25 cellular contexts compared by ENCODE assay signal in genomic region chr5:104326966-104327365, GRCh38.
DNase-seq lines count a peak whose midpoint lies in the region; ATAC-seq, FAIRE-seq and TF ChIP-seq lines count a peak whose summit lies in the region.
"Had no signal": no experiment of that assay in that cellular context is flagged by ENCODE, and none has a peak within 500 bp of the region (broad histone marks: within the 10 kb centered on the region; RNA-seq: fewer than 3 reads in every experiment).

No MANE protein-coding gene starts in this region.

- no peak for ATAC-seq in A549
- ATAC-seq: GM12878, GM23338, HCT116 had no signal

- peaks cover 12% of the 10 kb centered on the region for H3K9me3 Mint-ChIP-seq in activated naive CD4-positive, alpha-beta T cell treated with anti-CD3 and anti-CD28 coated beads, Interleukin-2, amount 10 ng/mL, durations not matched to agents 7 days and 5 days
- H3K9me3 Mint-ChIP-seq: GM23338, H9 had no signal

- H3K4me1 ChIP-seq in A549, result no peaks in the 10 kb centered on the region
- no peaks in the 10 kb centered on the region for H3K4me1 ChIP-seq in ACC112 (ENCODE audit: control insufficient read depth, insufficient read depth, low read length, unreplicated experiment)
- H3K4me1 ChIP-seq in neuron (ENCODE audit: insufficient read depth, low read length), result peaks cover 11% of the 10 kb centered on the region
- H3K4me1 ChIP-seq: BE2C; BLaER1 treated with 17β-estradiol and CSF1 and Interleukin-3, amounts not matched to agents 10 nM and 100 nM had no signal

- H2AFZ ChIP-seq in ACC112 (ENCODE audit: low read length, unreplicated experiment) (peak overlapping the region; percentile 26), neuron (ENCODE audit: low read depth, low read length) (peak overlapping the region; percentile 61)
- H2AFZ ChIP-seq: GM23338 had no signal

- H3K9me3 ChIP-seq in A549 (no peaks in the 10 kb centered on the region), neuron (ENCODE audit: low read length) (no peaks in the 10 kb centered on the region)
- H3K9me3 ChIP-seq: BE2C had no signal

- H3K27me3 ChIP-seq in ACC112 (ENCODE audit: insufficient read depth, low read length) (no peaks in the 10 kb centered on the region), neuron (ENCODE audit: insufficient read depth, low read length) (no peaks in the 10 kb centered on the region)
- H3K27me3 ChIP-seq: BE2C; BLaER1 treated with 17β-estradiol and CSF1 and Interleukin-3, amounts not matched to agents 10 nM and 100 nM had no signal

- no peaks in the 10 kb centered on the region for H3K79me2 ChIP-seq in ACC112 (ENCODE audit: control insufficient read depth, insufficient read depth, low read length, unreplicated experiment)

- CTCF ChIA-PET in A549 (lab: Yijun Ruan, JAX), result no interaction called here
- CTCF ChIA-PET in activated naive CD4-positive, alpha-beta T cell treated with anti-CD3 and anti-CD28 coated beads, Interleukin-2, amount 10 ng/mL, durations not matched to agents 7 days and 5 days (lab: Charles Lee), result no interaction called here

- H3K4me1 Mint-ChIP-seq in activated naive CD4-positive, alpha-beta T cell treated with anti-CD3 and anti-CD28 coated beads, Interleukin-2, amount 10 ng/mL, durations not matched to agents 7 days and 5 days, result no peaks in the 10 kb centered on the region
- H3K4me1 Mint-ChIP-seq: CD14-positive monocyte; CD8-positive, alpha-beta memory T cell; GM23338; H9 had no signal

- no peak for TF ChIP-seq RAD21 in A549 (conservative IDR thresholded peaks at IDR 0.05 in 1 of 2, IDR thresholded peaks at IDR 0.05 in 1 of 2)

- no peaks in the 10 kb centered on the region for H3K36me3 Mint-ChIP-seq in activated naive CD4-positive, alpha-beta T cell treated with anti-CD3 and anti-CD28 coated beads, Interleukin-2, amount 10 ng/mL, durations not matched to agents 7 days and 5 days
- H3K36me3 Mint-ChIP-seq: CD14-positive monocyte; CD8-positive, alpha-beta memory T cell had no signal

- H3K4me3 ChIP-seq in A549, result no peak overlapping the region
- no peak overlapping the region for H3K4me3 ChIP-seq in ACC112 (ENCODE audit: low read depth, low read length)
- H3K4me3 ChIP-seq in neuron (ENCODE audit: low read length), result no peak overlapping the region
- H3K4me3 ChIP-seq: BLaER1 treated with 17β-estradiol and CSF1 and Interleukin-3, amounts not matched to agents 10 nM and 100 nM; GM12878; GM23338 had no signal

- POLR2A ChIA-PET in A549 (lab: Yijun Ruan, JAX), result no interaction called here

- no peak for TF ChIP-seq EP300 in A549 (IDR thresholded peaks at IDR 0.05)

- no peak overlapping the region for H3K4me2 ChIP-seq in A549
- H3K4me2 ChIP-seq: BLaER1 treated with 17β-estradiol and CSF1 and Interleukin-3, amounts not matched to agents 10 nM and 100 nM; GM23338 had no signal

- H3K36me3 ChIP-seq in ACC112 (ENCODE audit: insufficient read depth, low read length), result no peaks in the 10 kb centered on the region
- H3K36me3 ChIP-seq in neuron (ENCODE audit: insufficient read depth, low read length), result no peaks in the 10 kb centered on the region
- H3K36me3 ChIP-seq: BE2C; BLaER1 treated with 17β-estradiol and CSF1 and Interleukin-3, amounts not matched to agents 10 nM and 100 nM had no signal

- no peak overlapping the region for H3K27ac ChIP-seq in A549
- H3K27ac ChIP-seq in ACC112 (ENCODE audit: low read depth, low read length), result no peak overlapping the region
- H3K27ac ChIP-seq: BLaER1 treated with 17β-estradiol and CSF1 and Interleukin-3, amounts not matched to agents 10 nM and 100 nM had no signal

- DNase-seq in A549 (ENCODE audit: low read depth in 1 of 2, low spot score in 1 of 2), result no peak
- DNase-seq in dedifferentiated amniotic fluid mesenchymal stem cell (ENCODE audit: extremely low spot score), result no peak
- DNase-seq in activated naive CD4-positive, alpha-beta T cell treated with anti-CD3 and anti-CD28 coated beads, Interleukin-2, amount 10 ng/mL, durations not matched to agents 7 days and 5 days, result no peak
- DNase-seq in NCI-H82 (lab: John Stamatoyannopoulos, UW), result no peak
- no peak for DNase-seq in cerebellar cortex (ENCODE audit: low spot score)
- DNase-seq: ACHN; AML-193; BE2C; CD4-positive, alpha-beta T cell; CD8-positive, alpha-beta memory T cell; DMS 273 treated with DMSO at 0.1 percent for 48 hours; DMS79; EL; GDM1; H9 had no signal

- H3K27me3 Mint-ChIP-seq in activated naive CD4-positive, alpha-beta T cell treated with anti-CD3 and anti-CD28 coated beads, Interleukin-2, amount 10 ng/mL, durations not matched to agents 7 days and 5 days, result no peaks in the 10 kb centered on the region
- H3K27me3 Mint-ChIP-seq: CD4-positive, alpha-beta T cell; CD8-positive, alpha-beta memory T cell had no signal

- no peak for TF ChIP-seq CTCF in A549 (IDR thresholded peaks at IDR 0.05)

- FAIRE-seq in A549 (lab: Jason Lieb, UNC) (no peak), colon (lab: Jason Lieb, UNC) (peak; percentile 36)
- FAIRE-seq: D721Med, GM12878, GM19239 had no signal

- TF ChIP-seq POLR2A in A549 (IDR thresholded peaks at IDR 0.05; ENCODE audit: low read length), result no peak

- H3K4me3 Mint-ChIP-seq in activated naive CD4-positive, alpha-beta T cell treated with anti-CD3 and anti-CD28 coated beads, Interleukin-2, amount 10 ng/mL, durations not matched to agents 7 days and 5 days, result no peak overlapping the region
- H3K4me3 Mint-ChIP-seq: CD14-positive monocyte; CD4-positive, alpha-beta T cell; CD8-positive, alpha-beta memory T cell; GM23338; H9 had no signal

- H3K27ac Mint-ChIP-seq in activated naive CD4-positive, alpha-beta T cell treated with anti-CD3 and anti-CD28 coated beads, Interleukin-2, amount 10 ng/mL, durations not matched to agents 7 days and 5 days, result no peak overlapping the region
- H3K27ac Mint-ChIP-seq: CD14-positive monocyte; CD4-positive, alpha-beta T cell; CD8-positive, alpha-beta memory T cell; GM23338; H9 had no signal

TF ChIP-seq in A549, 52 proteins besides CTCF, POLR2A, EP300 and RAD21:
- TF ChIP-seq ATOH8 (CRISPR knock-in tag; IDR thresholded peaks at IDR 0.05; ENCODE audit: low read depth) (no peak), TFCP2L1 (CRISPR knock-in tag; IDR thresholded peaks at IDR 0.05) (no peak), REST (IDR thresholded peaks at IDR 0.05) (no peak), ZNF302 (CRISPR knock-in tag; IDR thresholded peaks at IDR 0.05) (no peak), MAFK (IDR thresholded peaks at IDR 0.05; ENCODE audit: partially characterized antibody) (peak; percentile 72)
